ENCODE assay signal across 9 cellular contexts in genomic region chr19:31039151-31039550, GRCh38.
"Had no signal": no experiment of that assay in that cellular context is flagged by ENCODE, and none has a peak within 500 bp of the region (broad histone marks: within the 10 kb centered on the region; RNA-seq: fewer than 3 reads in every experiment).

No MANE protein-coding gene starts in this region.

- H3K27ac ChIP-seq: HL-60 had no signal

- ATAC-seq: GM23338 had no signal

- H3K4me2 ChIP-seq: GM23338 had no signal

- H2AFZ ChIP-seq: GM23338 had no signal

- DNase-seq: H9, HCEC 1CT, HFFc6, IMR-90, KBM-7 had no signal

- FAIRE-seq: H1, H54 had no signal

- H3K4me3 ChIP-seq: GM23338 had no signal
